Comparison of ENCODE assay signal across 17 cellular contexts in the genomic region with DNA sequence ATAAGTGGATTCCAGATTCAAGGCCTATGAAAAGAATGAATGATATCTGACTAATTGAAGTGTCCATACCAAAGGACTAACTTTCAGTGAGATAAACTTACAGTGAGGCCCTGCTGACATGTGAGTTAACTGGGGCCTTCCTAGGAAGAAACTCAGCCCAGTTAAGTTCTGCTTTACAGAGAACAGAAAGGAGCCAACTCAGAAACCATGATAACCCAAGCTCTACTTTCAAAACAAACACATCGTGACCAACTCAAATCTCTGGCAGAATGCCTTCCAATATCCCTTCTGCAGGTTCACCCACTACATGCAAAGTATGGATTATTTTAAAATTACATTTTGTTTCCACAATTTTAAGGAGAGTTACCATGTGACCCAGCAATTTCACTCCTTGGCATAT.
A peak's percentile ranks its signal among the peaks of the same experiment; 100 is the strongest.
DNase-seq lines count a peak whose midpoint lies in the region; ATAC-seq lines count a peak whose summit lies in the region.
"Had no signal": no experiment of that assay in that cellular context is flagged by ENCODE, and none has a peak within 500 bp of the region (broad histone marks: within the 10 kb centered on the region; RNA-seq: fewer than 3 reads in every experiment).

No MANE protein-coding gene starts in this region.

- H3K36me3 ChIP-seq in H7 (replicated peaks; ENCODE audit: control insufficient read depth, insufficient read depth, low read length): peaks cover 3% of the 10 kb centered on the region; the same call in 1 of the 2 replicates

- H3K4me3 ChIP-seq in H7 (ENCODE audit: insufficient read depth, low read depth, low read length): no peak overlapping the region
- H3K4me3 ChIP-seq: left lung, Peyer's patch, sigmoid colon had no signal

- DNase-seq in left lobe of liver (ENCODE audit: low spot score): no peak
- DNase-seq in H7: no peak
- DNase-seq in stimulated activated CD4-positive, alpha-beta T cell treated with anti-CD3 and anti-CD28 coated beads, Interleukin-15, amount 100 ng/mL, for 24 hours: no peak
- DNase-seq: activated CD4-positive, alpha-beta T cell treated with anti-CD3 and anti-CD28 coated beads, Interleukin-2, amount 50 U/mL, for 4 hours; amniotic stem cell; foreskin melanocyte; GF-D8; H9; left lung; NCI-H69; Peyer's patch; sigmoid colon; SK-N-SH had no signal

- ATAC-seq in GM18907 (IDR thresholded peaks at IDR 0.05; ENCODE audit: unreplicated experiment) (peak; percentile 34), GM21390 (IDR thresholded peaks at IDR 0.05; ENCODE audit: unreplicated experiment) (peak; percentile 42), HG03521 (IDR thresholded peaks at IDR 0.05; ENCODE audit: unreplicated experiment) (peak; percentile 47), left lobe of liver (peak; percentile 25), GM21737 (IDR thresholded peaks at IDR 0.05; ENCODE audit: unreplicated experiment) (no peak)
- ATAC-seq: left lung had no signal

- H3K27me3 ChIP-seq in H7 (ENCODE audit: control insufficient read depth, insufficient read depth, low read length): no peaks in the 10 kb centered on the region
- H3K27me3 ChIP-seq: left lung, Peyer's patch, sigmoid colon had no signal
